Comparison of ENCODE assay signal across 26 cellular contexts in the genomic region with DNA sequence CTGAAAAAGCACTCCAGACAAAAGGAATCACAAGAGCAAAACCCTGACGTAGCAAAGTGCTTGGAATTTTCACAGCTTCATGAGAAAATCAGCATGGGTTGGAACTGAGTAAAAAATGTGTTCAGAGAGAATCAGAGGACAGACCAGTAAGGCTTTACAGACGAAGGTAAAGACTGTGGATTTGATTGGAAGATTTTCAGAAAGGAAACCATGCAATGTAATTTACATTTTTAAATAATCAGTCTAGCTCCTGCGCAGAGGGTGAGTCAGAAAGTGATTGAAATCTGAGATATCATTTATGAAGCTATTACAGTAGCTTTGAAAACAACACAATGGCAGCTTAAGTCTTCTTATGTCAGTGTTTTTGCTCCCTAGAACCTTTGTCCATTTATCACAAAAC.
DNase-seq lines count a peak whose midpoint lies in the region; ATAC-seq and TF ChIP-seq lines count a peak whose summit lies in the region.
"Had no signal": no experiment of that assay in that cellular context is flagged by ENCODE, and none has a peak within 500 bp of the region (broad histone marks: within the 10 kb centered on the region; RNA-seq: fewer than 3 reads in every experiment).

No MANE protein-coding gene starts in this region.

- intact Hi-C loops in right cardiac atrium (cut with DNase I) = no loop called here

- H3K23ac ChIP-seq in mesendoderm (ENCODE audit: low read length) = no peak overlapping the region

- no peaks in the 10 kb centered on the region for H3K79me2 ChIP-seq in mesendoderm (ENCODE audit: control insufficient read depth, insufficient read depth, low read length)

- no peak overlapping the region for H4K5ac ChIP-seq in mesendoderm (ENCODE audit: low read length)

- no peak overlapping the region for H2BK120ac ChIP-seq in mesendoderm (ENCODE audit: low read depth, low read length)

- no peak for ATAC-seq in HG03571 (IDR thresholded peaks at IDR 0.05; ENCODE audit: unreplicated experiment)
- no peak for ATAC-seq in right cardiac atrium
- ATAC-seq: psoas muscle had no signal

- H3K9ac ChIP-seq in mesendoderm (ENCODE audit: low read length) = no peak overlapping the region
- H3K9ac ChIP-seq: BLaER1 treated with 17β-estradiol and CSF1 and Interleukin-3, amounts not matched to agents 10 nM and 100 nM had no signal

- H3K4me1 ChIP-seq in mesendoderm (ENCODE audit: control insufficient read depth, low read depth, low read length) = peaks cover 1% of the 10 kb centered on the region
- no peaks in the 10 kb centered on the region for H3K4me1 ChIP-seq in right cardiac atrium (ENCODE audit: control insufficient read depth, insufficient read depth, low read length)
- H3K4me1 ChIP-seq: Caco-2, left ventricle myocardium inferior, psoas muscle had no signal

- no peak for TF ChIP-seq CTCF in astrocyte of the spinal cord (IDR thresholded peaks at IDR 0.05; ENCODE audit: low read depth, low read length)

- H3K4me2 ChIP-seq in mesendoderm (ENCODE audit: low read length) = no peak overlapping the region
- H3K4me2 ChIP-seq: BLaER1 treated with 17β-estradiol and CSF1 and Interleukin-3, amounts not matched to agents 10 nM and 100 nM had no signal

- no peaks in the 10 kb centered on the region for H3K79me1 ChIP-seq in mesendoderm (ENCODE audit: low read length)

- H3K4me3 ChIP-seq in astrocyte of the spinal cord (ENCODE audit: low read depth, low read length) (no peak overlapping the region), mesendoderm (ENCODE audit: low read length) (no peak overlapping the region), right cardiac atrium (ENCODE audit: low read length) (no peak overlapping the region)
- H3K4me3 ChIP-seq: BLaER1 treated with 17β-estradiol and CSF1 and Interleukin-3, amounts not matched to agents 10 nM and 100 nM; left ventricle myocardium inferior; psoas muscle; thoracic aorta had no signal

- no peak overlapping the region for H2BK5ac ChIP-seq in mesendoderm (ENCODE audit: low read length)

- H4K8ac ChIP-seq in mesendoderm (ENCODE audit: low read depth, low read length) = no peak overlapping the region

- H2AK5ac ChIP-seq in mesendoderm (ENCODE audit: low read length) = no peak overlapping the region

- no peaks in the 10 kb centered on the region for H3K9me3 ChIP-seq in right cardiac atrium (ENCODE audit: control insufficient read depth, low read length)
- H3K9me3 ChIP-seq: BLaER1 treated with 17β-estradiol and CSF1 and Interleukin-3, amounts not matched to agents 10 nM and 100 nM; Caco-2; left ventricle myocardium inferior; psoas muscle; thoracic aorta had no signal

- H3K27ac ChIP-seq in mesendoderm (ENCODE audit: low read depth, low read length) = no peak overlapping the region
- no peak overlapping the region for H3K27ac ChIP-seq in right cardiac atrium (ENCODE audit: low read length)
- H3K27ac ChIP-seq: BLaER1 treated with 17β-estradiol and CSF1 and Interleukin-3, amounts not matched to agents 10 nM and 100 nM; left ventricle myocardium inferior; psoas muscle; thoracic aorta; WERI-Rb-1 had no signal

- no peak overlapping the region for H3K4ac ChIP-seq in mesendoderm (ENCODE audit: low read depth, low read length)

- no CpG with 5 or more reads among the region's 3 CpGs for WGBS in mesendoderm (ENCODE audit: extremely low coverage, insufficient coverage, low lambda C conversion rate)
- WGBS in right cardiac atrium = 55% methylated on average over 3 of the region's 3 CpGs

- H3K27me3 ChIP-seq in mesendoderm (ENCODE audit: insufficient read depth, low read length, poor library complexity) (no peaks in the 10 kb centered on the region), right cardiac atrium (ENCODE audit: control insufficient read depth, insufficient read depth) (no peaks in the 10 kb centered on the region)
- H3K27me3 ChIP-seq: BLaER1 treated with 17β-estradiol and CSF1 and Interleukin-3, amounts not matched to agents 10 nM and 100 nM had no signal

- no peak overlapping the region for H3K56ac ChIP-seq in mesendoderm (ENCODE audit: low read length)

- in situ Hi-C loops in astrocyte of the spinal cord (cut with HindIII; ENCODE audit: low sequenced_read_pairs) = no loop called here

- no peaks in the 10 kb centered on the region for H3K36me3 ChIP-seq in mesendoderm (ENCODE audit: control insufficient read depth, insufficient read depth, low read length)
- H3K36me3 ChIP-seq: BLaER1 treated with 17β-estradiol and CSF1 and Interleukin-3, amounts not matched to agents 10 nM and 100 nM; left ventricle myocardium inferior; thoracic aorta; WERI-Rb-1 had no signal

- DNase-seq in GM03348 (ENCODE audit: low spot score) (peak; percentile 5), astrocyte of the spinal cord (ENCODE audit: low read depth, low spot score) (peak; percentile 44), mesendoderm (peak; percentile 3), NOMO-1 treated with dmso at 0.1 percent for 144 hours (lab: John Stamatoyannopoulos, UW; ENCODE audit: unreplicated experiment) (no peak), right cardiac atrium (no peak)
- DNase-seq in activated T-cell treated with anti-CD3 and anti-CD28 coated beads, Interleukin-2, amount 50 U/mL, for 48 hours = no peak
- DNase-seq: activated CD4-positive, alpha-beta T cell treated with anti-CD3 and anti-CD28 coated beads, Interleukin-2, amount 10 ng/mL, durations not matched to agents 24 days and 14 days; activated naive CD4-positive, alpha-beta T cell treated with anti-CD3 and anti-CD28 coated beads for 36 hours; amygdala; Caco-2; central memory CD4-positive, alpha-beta T cell; DMS79 treated with DMSO at 0.1 percent for 48 hours; GOT3; left ventricle myocardium inferior; naive B cell; NCI-H1105 treated with DMSO at 0.1 percent for 48 hours; NCI-H2029 treated with DMSO at 0.1 percent for 48 hours; NCI-H345; NCI-H748 treated with DMSO at 0.1 percent for 48 hours; psoas muscle; T-helper 9 cell; WERI-Rb-1 had no signal

- H2BK15ac ChIP-seq in mesendoderm (replicated peaks; ENCODE audit: low read depth) = no peak overlapping the region

- no peak overlapping the region for H3K18ac ChIP-seq in mesendoderm (ENCODE audit: low read length)

TF ChIP-seq in PFSK-1, 5 proteins besides CTCF, POLR2A, EP300 and RAD21:
- TF ChIP-seq POLR2AphosphoS5 (IDR thresholded peaks at IDR 0.05; ENCODE audit: low read depth, low read length) (peak; percentile 17; the same call in 1 of the 2 replicates), TAF1 (IDR thresholded peaks at IDR 0.05; ENCODE audit: borderline replicate concordance, insufficient read depth, low read length) (no peak), SIN3A (IDR thresholded peaks at IDR 0.05; ENCODE audit: borderline replicate concordance, insufficient read depth, low read length) (no peak), FOXP2 (optimal IDR thresholded peaks at IDR 0.05; ENCODE audit: borderline replicate concordance, extremely low read depth, extremely low read length, insufficient read depth) (no peak)
- TF ChIP-seq, protein P1, sequence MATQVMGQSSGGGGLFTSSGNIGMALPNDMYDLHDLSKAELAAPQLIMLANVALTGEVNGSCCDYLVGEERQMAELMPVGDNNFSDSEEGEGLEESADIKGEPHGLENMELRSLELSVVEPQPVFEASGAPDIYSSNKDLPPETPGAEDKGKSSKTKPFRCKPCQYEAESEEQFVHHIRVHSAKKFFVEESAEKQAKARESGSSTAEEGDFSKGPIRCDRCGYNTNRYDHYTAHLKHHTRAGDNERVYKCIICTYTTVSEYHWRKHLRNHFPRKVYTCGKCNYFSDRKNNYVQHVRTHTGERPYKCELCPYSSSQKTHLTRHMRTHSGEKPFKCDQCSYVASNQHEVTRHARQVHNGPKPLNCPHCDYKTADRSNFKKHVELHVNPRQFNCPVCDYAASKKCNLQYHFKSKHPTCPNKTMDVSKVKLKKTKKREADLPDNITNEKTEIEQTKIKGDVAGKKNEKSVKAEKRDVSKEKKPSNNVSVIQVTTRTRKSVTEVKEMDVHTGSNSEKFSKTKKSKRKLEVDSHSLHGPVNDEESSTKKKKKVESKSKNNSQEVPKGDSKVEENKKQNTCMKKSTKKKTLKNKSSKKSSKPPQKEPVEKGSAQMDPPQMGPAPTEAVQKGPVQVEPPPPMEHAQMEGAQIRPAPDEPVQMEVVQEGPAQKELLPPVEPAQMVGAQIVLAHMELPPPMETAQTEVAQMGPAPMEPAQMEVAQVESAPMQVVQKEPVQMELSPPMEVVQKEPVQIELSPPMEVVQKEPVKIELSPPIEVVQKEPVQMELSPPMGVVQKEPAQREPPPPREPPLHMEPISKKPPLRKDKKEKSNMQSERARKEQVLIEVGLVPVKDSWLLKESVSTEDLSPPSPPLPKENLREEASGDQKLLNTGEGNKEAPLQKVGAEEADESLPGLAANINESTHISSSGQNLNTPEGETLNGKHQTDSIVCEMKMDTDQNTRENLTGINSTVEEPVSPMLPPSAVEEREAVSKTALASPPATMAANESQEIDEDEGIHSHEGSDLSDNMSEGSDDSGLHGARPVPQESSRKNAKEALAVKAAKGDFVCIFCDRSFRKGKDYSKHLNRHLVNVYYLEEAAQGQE (IDR thresholded peaks at IDR 0.05; ENCODE audit: insufficient read depth in 1 of 2, low read depth in 2 of 2, low read length in 2 of 2) = no peak
TF ChIP-seq in PFSK-1: peak in this region for 1.

Comparison
In these comparisons a context has a peak if more than half of its experiments do, and no peak if none do; other contexts are left out.
1. DNase-seq: peak in GM03348 (single experiment), astrocyte of the spinal cord (single experiment) and mesendoderm (single experiment); none in NOMO-1 treated with dmso at 0.1 percent for 144 hours (single experiment), activated T-cell treated with anti-CD3 and anti-CD28 coated beads, Interleukin-2, amount 50 U/mL, for 48 hours (0 of 2) and right cardiac atrium (0 of 3).